25 cellular contexts compared by ENCODE assay signal in genomic region chr6:163671355-163671754, GRCh38.
"Had no signal": no experiment of that assay in that cellular context is flagged by ENCODE, and none has a peak within 500 bp of the region (broad histone marks: within the 10 kb centered on the region; RNA-seq: fewer than 3 reads in every experiment).

No MANE protein-coding gene starts in this region.

- H3K27ac ChIP-seq: ascending aorta, brain microvascular endothelial cell, hepatocyte, left ventricle myocardium inferior, parathyroid adenoma, vagina had no signal

- H3K36me3 ChIP-seq: ascending aorta, brain microvascular endothelial cell, left ventricle myocardium inferior, vagina had no signal

- ATAC-seq: activated CD8-positive, alpha-beta T cell treated with anti-CD3 and anti-CD28 coated beads, Interleukin-2, amount 10 ng/mL, durations not matched to agents 7 days and 5 days; effector memory CD8-positive, alpha-beta T cell; esophagus mucosa; sciatic nerve; stimulated activated naive B cell treated with anti-CD40 and anti-IgM and Interleukin-4, amounts not matched to agents 10 μg/mL and 1 μg/mL and 100 μg/mL, for 72 hours had no signal

- FAIRE-seq: colon, endothelial cell of umbilical vein, frontal cortex, small intestine had no signal

- H3K27me3 ChIP-seq: ascending aorta, brain microvascular endothelial cell, hepatocyte, vagina had no signal

- H3K27ac Mint-ChIP-seq: activated CD8-positive, alpha-beta T cell treated with anti-CD3 and anti-CD28 coated beads, Interleukin-2, amount 10 ng/mL, durations not matched to agents 7 days and 5 days; activated naive CD4-positive, alpha-beta T cell treated with anti-CD3 and anti-CD28 coated beads, Interleukin-2, amount 50 U/mL, for 72 hours; activated T-helper 1 cell treated with anti-CD3 and anti-CD28 coated beads, Interleukin-12 subunit alpha, Interleukin-12 subunit beta, Interleukin-2, Interleukin-4 antibody, amounts not matched to agents 30 ng/mL and 10 ng/mL and 1 ng/mL, durations not matched to agents 14 hours and 24 hours and 36 hours; effector memory CD8-positive, alpha-beta T cell; nephron; stimulated activated naive B cell treated with anti-CD40 and anti-IgM and Interleukin-4, amounts not matched to agents 10 μg/mL and 1 μg/mL and 100 μg/mL, for 72 hours; type B pancreatic cell had no signal

- H3K9me3 ChIP-seq: ascending aorta, left ventricle myocardium inferior, vagina had no signal

- H3K4me3 Mint-ChIP-seq: activated CD8-positive, alpha-beta T cell treated with anti-CD3 and anti-CD28 coated beads, Interleukin-2, amount 10 ng/mL, durations not matched to agents 7 days and 5 days; activated T-helper 1 cell treated with anti-CD3 and anti-CD28 coated beads, Interleukin-12 subunit alpha, Interleukin-12 subunit beta, Interleukin-2, Interleukin-4 antibody, amounts not matched to agents 30 ng/mL and 10 ng/mL and 1 ng/mL, durations not matched to agents 14 hours and 24 hours and 36 hours; effector memory CD8-positive, alpha-beta T cell; nephron; type B pancreatic cell had no signal

- H3K4me3 ChIP-seq: ascending aorta, hepatocyte, left ventricle myocardium inferior, vagina had no signal

- H3K4me1 ChIP-seq: ascending aorta, parathyroid adenoma had no signal

- H3K4me2 ChIP-seq: hepatocyte had no signal

- H3K79me2 ChIP-seq: hepatocyte, parathyroid adenoma had no signal

- H3K9ac ChIP-seq: parathyroid adenoma had no signal

- H3K9me3 Mint-ChIP-seq: activated T-helper 1 cell treated with anti-CD3 and anti-CD28 coated beads, Interleukin-12 subunit alpha, Interleukin-12 subunit beta, Interleukin-2, Interleukin-4 antibody, amounts not matched to agents 30 ng/mL and 10 ng/mL and 1 ng/mL, durations not matched to agents 14 hours and 24 hours and 36 hours; effector memory CD8-positive, alpha-beta T cell; type B pancreatic cell had no signal

- H2AFZ ChIP-seq: hepatocyte, parathyroid adenoma had no signal

- DNase-seq: activated CD4-positive, alpha-beta T cell treated with anti-CD3 and anti-CD28 coated beads, Interleukin-2, amount 50 U/mL, for 1 hour; activated CD4-positive, CD25-positive, alpha-beta regulatory T cell treated with anti-CD3 and anti-CD28 coated beads, Interleukin-2, amount 50 U/mL, for 72 hours; activated CD8-positive, alpha-beta T cell treated with anti-CD3 and anti-CD28 coated beads, Interleukin-2, amount 10 ng/mL, durations not matched to agents 7 days and 5 days; brain microvascular endothelial cell; caudate nucleus; effector memory CD8-positive, alpha-beta T cell; glutamatergic neuron; left ventricle myocardium inferior; nucleus accumbens; small intestine; stimulated activated CD4-positive, alpha-beta T cell treated with anti-CD3 and anti-CD28 coated beads, Interleukin-2, amount 100 ng/mL, for 24 hours; stimulated activated naive B cell treated with anti-CD40 and anti-IgM and Interleukin-4, amounts not matched to agents 10 μg/mL and 1 μg/mL and 100 μg/mL, for 72 hours had no signal

- H3K36me3 Mint-ChIP-seq: activated naive CD4-positive, alpha-beta T cell treated with anti-CD3 and anti-CD28 coated beads, Interleukin-2, amount 50 U/mL, for 72 hours; stimulated activated naive B cell treated with anti-CD40 and anti-IgM and Interleukin-4, amounts not matched to agents 10 μg/mL and 1 μg/mL and 100 μg/mL, for 72 hours; type B pancreatic cell had no signal
